ENCODE assay signal across 15 cellular contexts in the genomic region with DNA sequence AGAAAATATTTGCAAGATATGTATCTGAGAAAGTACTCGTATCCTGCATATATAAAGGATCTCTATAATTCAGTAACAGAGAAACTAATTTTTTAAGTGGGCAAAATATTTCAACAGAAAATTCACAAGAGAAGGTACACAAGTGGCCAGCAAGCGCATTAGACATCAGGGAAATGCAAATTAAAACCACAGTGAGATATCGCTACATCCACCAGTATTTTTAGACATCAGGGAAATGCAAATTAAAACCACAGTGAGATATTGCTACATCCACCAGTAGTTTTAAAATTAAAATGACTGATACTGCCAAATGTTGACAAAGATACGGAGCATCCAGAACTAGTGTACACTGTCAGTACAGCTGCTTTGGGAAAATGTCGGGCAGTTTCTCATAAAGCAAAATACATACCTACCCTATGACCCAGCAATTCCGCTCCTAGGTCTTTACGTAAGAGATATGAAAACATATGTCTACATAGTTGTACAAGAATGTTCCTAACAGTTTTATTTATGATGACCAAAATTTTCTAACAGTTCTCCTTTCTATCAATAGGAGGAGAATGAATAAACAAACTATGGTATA. TPM values are rescaled to one million over a fixed set of nuclear protein-coding genes. Genes with fewer than 3 reads are reported as not detected.
DNase-seq lines count a peak whose midpoint lies in the region; ATAC-seq, FAIRE-seq and TF ChIP-seq lines count a peak whose summit lies in the region.
"Had no signal": no experiment of that assay in that cellular context is flagged by ENCODE, and none has a peak within 500 bp of the region (broad histone marks: within the 10 kb centered on the region; RNA-seq: fewer than 3 reads in every experiment).

No MANE protein-coding gene starts in this region.

- no peak overlapping the region for H4K8ac ChIP-seq in trophoblast cell (ENCODE audit: low read depth, low read length)

- RAD21 ChIA-PET in GM12878 (lab: Charles Lee; ENCODE audit: unreplicated experiment): no interaction called here

- H3K27ac Mint-ChIP-seq in activated naive CD4-positive, alpha-beta T cell treated with anti-CD3 and anti-CD28 coated beads, Interleukin-2, amount 50 U/mL, for 24 hours: no peak overlapping the region
- H3K27ac Mint-ChIP-seq: activated naive CD8-positive, alpha-beta T cell treated with anti-CD3 and anti-CD28 coated beads, Interleukin-2, amount 10 ng/mL, durations not matched to agents 7 days and 5 days had no signal

- ATAC-seq in GM12878: no peak
- ATAC-seq in HG02852 (IDR thresholded peaks at IDR 0.05; ENCODE audit: unreplicated experiment): no peak
- ATAC-seq: activated CD4-positive, CD25-positive, alpha-beta regulatory T cell treated with anti-CD3 and anti-CD28 coated beads, Interleukin-2, amount 50 U/mL, for 24 hours had no signal

- no peak overlapping the region for H3K18ac ChIP-seq in trophoblast cell (ENCODE audit: low read length)

- H3K36me3 ChIP-seq in GM12878 (ENCODE audit: control insufficient read depth in 2 of 2, insufficient read depth in 2 of 2, low read length in 1 of 2): no peaks in the 10 kb centered on the region
- no peaks in the 10 kb centered on the region for H3K36me3 ChIP-seq in trophoblast cell (ENCODE audit: control insufficient read depth in 1 of 2, insufficient read depth in 2 of 2, low read length in 2 of 2)
- H3K36me3 ChIP-seq: prostate gland, vagina had no signal

- TF ChIP-seq EP300 in GM12878 (IDR thresholded peaks at IDR 0.05; ENCODE audit: borderline replicate concordance in 1 of 2, control insufficient read depth in 1 of 2, low read depth in 2 of 2, low read length in 2 of 2): no peak

- H2BK5ac ChIP-seq in trophoblast cell (ENCODE audit: low read depth, low read length, poor library complexity): no peak overlapping the region

- H3K4ac ChIP-seq in trophoblast cell (ENCODE audit: low read depth, low read length): no peak overlapping the region

- H3K9me3 ChIP-seq in GM12878 (replicated peaks; ENCODE audit: control insufficient read depth, insufficient read depth, low read length) (peaks cover 3% of the 10 kb centered on the region; the same call in 2 of the 3 replicates), trophoblast cell (ENCODE audit: insufficient read depth, low read depth, low read length) (no peaks in the 10 kb centered on the region)
- H3K9me3 ChIP-seq: prostate gland, vagina had no signal

- FAIRE-seq in GM12878 (lab: Jason Lieb, UNC): no peak

- H3K36me3 Mint-ChIP-seq in activated naive CD4-positive, alpha-beta T cell treated with anti-CD3 and anti-CD28 coated beads, Interleukin-2, amount 50 U/mL, for 24 hours: peaks cover 2% of the 10 kb centered on the region
- H3K36me3 Mint-ChIP-seq: activated naive CD8-positive, alpha-beta T cell treated with anti-CD3 and anti-CD28 coated beads, Interleukin-2, amount 10 ng/mL, durations not matched to agents 7 days and 5 days had no signal

- no peak overlapping the region for H3K23ac ChIP-seq in trophoblast cell (ENCODE audit: low read length)

- H3K27ac ChIP-seq in GM12878 (ENCODE audit: control insufficient read depth, insufficient read depth): no peak overlapping the region
- no peak overlapping the region for H3K27ac ChIP-seq in trophoblast cell (ENCODE audit: low read depth, low read length)
- H3K27ac ChIP-seq: prostate gland, vagina had no signal

- CTCF ChIA-PET in GM12878 (lab: Yijun Ruan, JAX): interaction anchor here (0.9 kb wide), 2 partner anchors 84 to 120 kb away, joined by 4 to 6 read pairs; no protein-coding TSS in a partner anchor

- H3K79me1 ChIP-seq in trophoblast cell (ENCODE audit: low read length): no peaks in the 10 kb centered on the region

- TF ChIP-seq POLR2A in GM12878 (IDR thresholded peaks at IDR 0.05; ENCODE audit: low read depth, low read length): no peak

- in situ Hi-C loops in GM12878 (cut with MboI): no loop called here

- H4K20me1 ChIP-seq in GM12878 (ENCODE audit: control insufficient read depth, insufficient read depth): no peaks in the 10 kb centered on the region

- WGBS in GM12878 (ENCODE audit: insufficient coverage, insufficient replicate concordance, low lambda C conversion rate, missing lambda C conversion rate): 18% methylated on average over 7 of the region's 7 CpGs
- WGBS in trophoblast cell (ENCODE audit: extremely low coverage, insufficient coverage, insufficient read length): no CpG with 5 or more reads among the region's 7 CpGs

- no peak overlapping the region for H2AFZ ChIP-seq in GM12878 (ENCODE audit: control insufficient read depth, low read depth, low read length)
- H2AFZ ChIP-seq in trophoblast cell (ENCODE audit: insufficient read depth, low read length, poor library complexity): no peak overlapping the region

- SMC1A ChIA-PET in GM12878 (lab: Charles Lee; ENCODE audit: uncharacterized antibody, unreplicated experiment): no interaction called here

- no peak for DNase-seq in activated naive CD4-positive, alpha-beta T cell (lab: John Stamatoyannopoulos, UW)
- DNase-seq in NCI-H526 (lab: John Stamatoyannopoulos, UW) (peak; percentile 47 to 66), GM12878 (ENCODE audit: low read depth, low spot score) (no peak), trophoblast cell (peak; percentile 57 to 76), NOMO-1 treated with dmso at 0.1 percent for 144 hours (lab: John Stamatoyannopoulos, UW; ENCODE audit: unreplicated experiment) (no peak), NCI-H2227 (lab: John Stamatoyannopoulos, UW; ENCODE audit: unreplicated experiment) (no peak)
- DNase-seq: activated CD8-positive, alpha-beta memory T cell treated with anti-CD3 and anti-CD28 coated beads, Interleukin-2, amount 50 U/mL, for 48 hours; activated naive CD8-positive, alpha-beta T cell treated with anti-CD3 and anti-CD28 coated beads, Interleukin-2, amount 10 ng/mL, durations not matched to agents 7 days and 5 days; NCI-H2029 treated with DMSO at 0.1 percent for 48 hours had no signal

- H4K91ac ChIP-seq in trophoblast cell (ENCODE audit: low read depth, low read length): no peak overlapping the region

- intact Hi-C loops in GM12878 (cut with micrococcal nuclease; ENCODE audit: unreplicated experiment): no loop called here

- H3K79me2 ChIP-seq in GM12878 (ENCODE audit: control insufficient read depth, insufficient read depth, low read length) (no peaks in the 10 kb centered on the region), trophoblast cell (ENCODE audit: control insufficient read depth, insufficient read depth, low read length, poor library complexity) (no peaks in the 10 kb centered on the region)

- no peak overlapping the region for H3K14ac ChIP-seq in trophoblast cell (ENCODE audit: low read length)

- TF ChIP-seq RAD21 in GM12878 (IDR thresholded peaks at IDR 0.05; ENCODE audit: insufficient read depth, low read depth, low read length): no peak

- peak overlapping the region; percentile 72 for H3K4me3 Mint-ChIP-seq in activated naive CD4-positive, alpha-beta T cell treated with anti-CD3 and anti-CD28 coated beads, Interleukin-2, amount 50 U/mL, for 24 hours

- H2BK120ac ChIP-seq in trophoblast cell (ENCODE audit: insufficient read depth, low read length, poor library complexity): no peak overlapping the region

- peaks cover 57% of the 10 kb centered on the region for H3K27me3 Mint-ChIP-seq in activated naive CD4-positive, alpha-beta T cell treated with anti-CD3 and anti-CD28 coated beads, Interleukin-2, amount 50 U/mL, for 24 hours

- H3K4me1 ChIP-seq in GM12878 (ENCODE audit: control insufficient read depth, insufficient read depth, low read length) (peaks cover 16% of the 10 kb centered on the region), trophoblast cell (ENCODE audit: control insufficient read depth in 1 of 2, insufficient read depth in 2 of 2, low read length in 2 of 2) (peaks cover 10 to 20% of the 10 kb centered on the region in 2 experiments)
- H3K4me1 ChIP-seq: prostate gland had no signal

- TF ChIP-seq CTCF in GM12878 (IDR thresholded peaks at IDR 0.05 in 2 of 3, conservative IDR thresholded peaks at IDR 0.05 in 1 of 3; ENCODE audit: control insufficient read depth in 2 of 3, extremely low read depth in 1 of 3, insufficient read depth in 1 of 3, low read depth in 3 of 3, low read length in 3 of 3): no peak

- BruUV-seq in GM12878 (replicated peaks; lab: Mats Ljungman, UMichigan): no TSS peak

- no peak overlapping the region for H2AK5ac ChIP-seq in trophoblast cell (ENCODE audit: low read length)

- H3K4me2 ChIP-seq in GM12878 (ENCODE audit: control insufficient read depth, insufficient read depth) (no peak overlapping the region), trophoblast cell (ENCODE audit: low read length) (no peak overlapping the region)

- H2BK12ac ChIP-seq in trophoblast cell (ENCODE audit: low read length): no peak overlapping the region

- H3K9me3 Mint-ChIP-seq in activated naive CD4-positive, alpha-beta T cell treated with anti-CD3 and anti-CD28 coated beads, Interleukin-2, amount 50 U/mL, for 24 hours: no peaks in the 10 kb centered on the region
- H3K9me3 Mint-ChIP-seq: activated naive CD8-positive, alpha-beta T cell treated with anti-CD3 and anti-CD28 coated beads, Interleukin-2, amount 10 ng/mL, durations not matched to agents 7 days and 5 days had no signal

- H3K27me3 ChIP-seq in GM12878 (replicated peaks in 1 of 2; ENCODE audit: control insufficient read depth in 2 of 2, insufficient read depth in 2 of 2, low read length in 1 of 2) (peaks cover 17 to 30% of the 10 kb centered on the region in 2 experiments), trophoblast cell (ENCODE audit: insufficient read depth, low read length) (peaks cover 23% of the 10 kb centered on the region)
- H3K27me3 ChIP-seq: vagina had no signal

- POLR2A ChIA-PET in GM12878 (lab: Charles Lee): no interaction called here

- H3K4me3 ChIP-seq in GM12878 (no peak overlapping the region), trophoblast cell (ENCODE audit: low read depth, low read length) (no peak overlapping the region)
- H3K4me3 ChIP-seq: prostate gland, vagina had no signal

- no peak overlapping the region for H4K12ac ChIP-seq in trophoblast cell (ENCODE audit: low read depth, low read length)

- H3K4me1 Mint-ChIP-seq in activated naive CD4-positive, alpha-beta T cell treated with anti-CD3 and anti-CD28 coated beads, Interleukin-2, amount 50 U/mL, for 24 hours: peaks cover 26% of the 10 kb centered on the region

- no peak overlapping the region for H3K9ac ChIP-seq in GM12878 (ENCODE audit: control insufficient read depth, insufficient read depth, low read length)
- no peak overlapping the region for H3K9ac ChIP-seq in trophoblast cell (ENCODE audit: low read length)

RNA-seq across cellular contexts. Expression of gene KCNK13, which starts 2.8 kb away (rescaled TPM):
- not detected in 2 replicates for total RNA-seq in GM12878 (2013; cell fraction: nucleolus; rRNA removed)
- not detected in 2 replicates for total RNA-seq in GM12878 (2014; rRNA removed)
- not detected in 2 replicates for total RNA-seq in GM12878 (2014; rRNA removed; fragmentation: Illumina TruSeq; extraction: Trizol)
- not detected in 2 replicates for total RNA-seq in GM12878 (2021)
- polyA plus RNA-seq in GM12878 (2011; ENCODE audit: low read depth): not detected
- not detected in 2 replicates for polyA plus RNA-seq in GM12878 (2011; rRNA removed)
- not detected in 2 replicates for polyA plus RNA-seq in GM12878 (2011; cell fraction: cytosol; rRNA removed)
- polyA plus RNA-seq in GM12878 (2011; cell fraction: nucleus; rRNA removed): not detected in 2 replicates
- polyA plus RNA-seq in GM12878 (2012): not detected in 2 replicates
- not detected in 2 replicates for polyA plus RNA-seq in GM12878 (2014; fragmentation: Illumina TruSeq; extraction: Trizol)
- not detected for polyA plus RNA-seq in GM12878 (2014; fragmentation: Nextera tagmentation; extraction: Ambion mirVana)
- not detected in 2 replicates for polyA plus RNA-seq in GM12878 (2014; rRNA removed)
- polyA plus RNA-seq in GM12878 (2016; fragmentation: Nextera tagmentation; extraction: Ambion mirVana): not detected
- polyA minus RNA-seq in GM12878 (2011; rRNA and poly(A)+ RNA removed): not detected in 2 replicates
- not detected in 2 replicates for polyA minus RNA-seq in GM12878 (2011; cell fraction: cytosol; rRNA and poly(A)+ RNA removed)
- not detected in 2 replicates for polyA minus RNA-seq in GM12878 (2011; cell fraction: nucleus; rRNA and poly(A)+ RNA removed)
- polyA plus RNA-seq in trophoblast cell (2013): 0.51 and 0.53 TPM in 2 replicates
- total RNA-seq: T-helper 1 cell treated with Interleukin-12 subunit alpha and Interleukin-12 subunit beta and Interleukin-4 antibody, amounts not matched to agents 30 ng/mL and 1 ng/mL, for 36 hours; vagina had no signal

Comparison
In these comparisons a context has a peak if more than half of its experiments do, and no peak if none do; other contexts are left out.
1. DNase-seq: peak in NCI-H526 (2 of 2) and trophoblast cell (2 of 2); none in activated naive CD4-positive, alpha-beta T cell (0 of 4), GM12878 (single experiment), NOMO-1 treated with dmso at 0.1 percent for 144 hours (single experiment) and NCI-H2227 (single experiment).